In genomic region chr15:101232677-101233076, GRCh38 we compare ENCODE assay signal across 20 cellular contexts. TPM values are rescaled to one million over a fixed set of nuclear protein-coding genes. Genes with fewer than 3 reads are reported as not detected.
DNase-seq lines count a peak whose midpoint lies in the region; ATAC-seq, FAIRE-seq and TF ChIP-seq lines count a peak whose summit lies in the region.
"Had no signal": no experiment of that assay in that cellular context is flagged by ENCODE, and none has a peak within 500 bp of the region (broad histone marks: within the 10 kb centered on the region; RNA-seq: fewer than 3 reads in every experiment).

No MANE protein-coding gene starts in this region.

- peaks cover 14% of the 10 kb centered on the region; the same call in 1 of the 2 replicates for H3F3A ChIP-seq in GM23248 (ENCODE audit: insufficient read depth)

- no peaks in the 10 kb centered on the region for H3K27me3 ChIP-seq in GM23248 (replicated peaks; ENCODE audit: insufficient read depth)
- no peaks in the 10 kb centered on the region for H3K27me3 ChIP-seq in heart left ventricle
- no peaks in the 10 kb centered on the region for H3K27me3 ChIP-seq in prostate gland (replicated peaks; ENCODE audit: insufficient read depth)

- peaks cover 100% of the 10 kb centered on the region for H3K79me2 ChIP-seq in GM23248 (ENCODE audit: insufficient read depth)

- in situ Hi-C loops in GM23248 (cut with MboI), result no loop called here

- no peak overlapping the region for H2AFZ ChIP-seq in GM23248

- no peak overlapping the region for H3K9ac ChIP-seq in GM23248
- H3K9ac ChIP-seq: SK-N-SH had no signal

- TF ChIP-seq POLR2A in heart left ventricle (IDR thresholded peaks at IDR 0.05) (no peak), prostate gland (IDR thresholded peaks at IDR 0.05) (no peak)

- ATAC-seq in heart left ventricle, result peak; percentile 61 to 93 (median 84)
- no peak for ATAC-seq in HG03469 (IDR thresholded peaks at IDR 0.05; ENCODE audit: unreplicated experiment)
- ATAC-seq: natural killer cell treated with Interleukin-12 subunit alpha and Interleukin-12 subunit beta and Interleukin-15 and Interleukin-18, amount 100 ng/mL, for 72 hours; stimulated activated effector memory CD8-positive, alpha-beta T cell treated with anti-CD3 and anti-CD28 coated beads, Interleukin-12 subunit alpha, Interleukin-12 subunit beta, amount 100 ng/mL, for 72 hours had no signal

- peaks cover 11% of the 10 kb centered on the region; the same call in 1 of the 2 replicates for H3K36me3 ChIP-seq in GM23248 (ENCODE audit: low read depth)
- H3K36me3 ChIP-seq in heart left ventricle, result peaks cover 0 to 58% (median 20%) of the 10 kb centered on the region in 9 donors
- peaks cover 0 to 4% of the 10 kb centered on the region in 2 donors for H3K36me3 ChIP-seq in prostate gland

- H3K27ac ChIP-seq in GM23248, result 0 out of 2 replicates have a peak overlapping the region, but pooled peaks have one; percentile 5
- peak overlapping the region; percentile 68 for H3K27ac ChIP-seq in RWPE1
- peak overlapping the region in 1 of 12 donors; percentile 9 for H3K27ac ChIP-seq in heart left ventricle
- peak overlapping the region; percentile 3 to 69 for H3K27ac ChIP-seq in prostate gland
- H3K27ac ChIP-seq: HL-60 had no signal

- POLR2A ChIA-PET in RWPE1 (lab: Yijun Ruan, JAX; ENCODE audit: low non-redundant PET), result no interaction called here

- intact Hi-C loops in heart left ventricle (cut with DNase I), result loop anchor here in 1 of 10 donors (5.0 kb wide), 1 partner anchor 35 kb away; no protein-coding TSS in a partner anchor
- intact Hi-C loops in prostate gland (cut with DNase I), result no loop called here

- no peak overlapping the region for H3K4me2 ChIP-seq in GM23248 (ENCODE audit: unreplicated experiment)
- H3K4me2 ChIP-seq: SK-N-SH had no signal

- H3K4me3 ChIP-seq in GM23248 (no peak overlapping the region), heart left ventricle (no peak overlapping the region), prostate gland (no peak overlapping the region)

- H4K20me1 ChIP-seq in GM23248 (ENCODE audit: insufficient read depth), result peaks cover 6% of the 10 kb centered on the region; the same call in 1 of the 2 replicates

- DNase-seq in GM23248 (no peak), RWPE1 (ENCODE audit: low spot score) (no peak), heart left ventricle (no peak), prostate gland (ENCODE audit: low spot score) (no peak), HuH-7.5 (ENCODE audit: low spot score) (no peak), RCC 7860 (ENCODE audit: low spot score) (no peak)
- DNase-seq: activated gamma-delta T cell; EL; endodermal cell; NCI-H1048; NCI-H2081 treated with DMSO at 0.1 percent for 48 hours; NCI-H748 treated with DMSO at 0.1 percent for 48 hours; SK-N-SH; stimulated activated CD4-positive, alpha-beta T cell treated with anti-CD3 and anti-CD28 coated beads, Interleukin-15, amount 100 ng/mL, for 24 hours had no signal

- TF ChIP-seq CTCF in RWPE1 (conservative IDR thresholded peaks at IDR 0.05; ENCODE audit: low read depth) (no peak), heart left ventricle (IDR thresholded peaks at IDR 0.05) (no peak), prostate gland (IDR thresholded peaks at IDR 0.05) (no peak)

- CTCF ChIA-PET in RWPE1 (lab: Yijun Ruan, JAX), result no interaction called here

- FAIRE-seq in RCC 7860 (lab: Jason Lieb, UNC), result no peak
- FAIRE-seq: H54, islet of Langerhans had no signal

- H3K9me3 ChIP-seq in GM23248 (ENCODE audit: low read depth) (no peaks in the 10 kb centered on the region), heart left ventricle (peaks cover 0 to 21% (median 9%) of the 10 kb centered on the region in 12 donors), prostate gland (no peaks in the 10 kb centered on the region)
- H3K9me3 ChIP-seq: SK-N-SH had no signal

- H3K9me2 ChIP-seq in GM23248 (ENCODE audit: insufficient read depth), result no peaks in the 10 kb centered on the region
- H3K9me2 ChIP-seq: SK-N-SH had no signal

- H3K4me1 ChIP-seq in GM23248 (ENCODE audit: insufficient read depth) (no peaks in the 10 kb centered on the region), heart left ventricle (peaks cover 0 to 58% (median 14%) of the 10 kb centered on the region in 12 donors), prostate gland (replicated peaks) (peaks cover 21% of the 10 kb centered on the region)

- 79 to 80% methylated on average over 5 of the region's 5 CpGs for WGBS in GM23248 (ENCODE audit: low coverage in 1 of 2, low lambda C conversion rate in 2 of 2, missing lambda C conversion rate in 2 of 2), 2 experiments
- WGBS in heart left ventricle, 4 donors, result 37 to 69% (median 49%) methylated on average over 2 to 5 of the region's 5 CpGs
- 11% methylated on average over 3 of the region's 5 CpGs for WGBS in prostate gland

RNA-seq across cellular contexts. Expression of gene CHSY1, which starts 19.2 kb away (rescaled TPM):
- total RNA-seq in GM23248 (2014; rRNA removed; shearing (Covaris generic)), result 29.8 and 31.3 TPM in 2 replicates
- 4.8 and 5.2 TPM in 2 replicates for polyA plus RNA-seq in GM23248 (2016; fragmentation: Nextera tagmentation; extraction: Ambion mirVana)
- total RNA-seq in heart left ventricle, result 10 to 100 TPM in 7 of 9 donors, 1 to 10 TPM in 2; 8.7 to 41.3 (median 11.1) TPM
- 1 to 10 TPM; 5.6 to 8.7 TPM for polyA plus RNA-seq in heart left ventricle
- 10 to 100 TPM; 30.4 to 46.4 TPM for total RNA-seq in prostate gland

RNA-seq across cellular contexts. Expression of gene SELENOS, which starts 44.6 kb away (rescaled TPM):
- total RNA-seq in GM23248 (2014; rRNA removed; shearing (Covaris generic)), result 98.7 and 98.9 TPM in 2 replicates
- polyA plus RNA-seq in GM23248 (2016; fragmentation: Nextera tagmentation; extraction: Ambion mirVana) (142 TPM in 2 replicates), heart left ventricle (100 to 1,000 TPM in 1 of 2 donors, 10 to 100 TPM in 1; 52.5 to 209 TPM)
- total RNA-seq in heart left ventricle (10 to 100 TPM; 38.7 to 72.4 (median 47.5) TPM), prostate gland (100 to 1,000 TPM in 1 of 2 donors, 10 to 100 TPM in 1; 66.9 to 100 TPM)
